Comparison of ENCODE assay signal across 15 cellular contexts in the genomic region with DNA sequence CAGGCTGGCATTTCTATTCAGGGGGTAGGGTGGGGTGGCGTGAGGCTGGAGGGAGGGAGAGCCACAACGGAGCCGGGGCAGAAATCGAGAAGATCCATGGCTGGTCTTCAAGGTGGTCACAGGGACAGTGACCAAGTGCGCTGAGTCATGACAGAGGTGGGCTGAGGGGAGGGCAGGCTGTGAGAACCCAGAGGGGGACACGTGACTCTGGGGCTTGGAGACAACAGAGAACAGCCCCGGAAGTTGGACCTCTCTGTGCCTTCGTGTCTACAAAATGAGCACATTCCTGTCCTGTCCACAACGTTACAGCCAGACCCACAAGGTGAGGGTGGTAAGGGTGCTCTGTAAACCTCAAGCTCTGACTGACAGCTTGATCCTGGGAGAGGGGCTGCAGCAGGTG. TPM values are rescaled to one million over a fixed set of nuclear protein-coding genes. Genes with fewer than 3 reads are reported as not detected.
DNase-seq lines count a peak whose midpoint lies in the region; ATAC-seq, FAIRE-seq and TF ChIP-seq lines count a peak whose summit lies in the region.
"Had no signal": no experiment of that assay in that cellular context is flagged by ENCODE, and none has a peak within 500 bp of the region (broad histone marks: within the 10 kb centered on the region; RNA-seq: fewer than 3 reads in every experiment).

No MANE protein-coding gene starts in this region.

- H3K36me3 ChIP-seq in BLaER1 treated with 17β-estradiol and CSF1 and Interleukin-3, amounts not matched to agents 10 nM and 100 nM = peaks cover 25 to 62% (median 51%) of the 10 kb centered on the region in 11 experiments
- peaks cover 0 to 2% of the 10 kb centered on the region in 2 donors for H3K36me3 ChIP-seq in prostate gland

- no peak for FAIRE-seq in frontal cortex (lab: Jason Lieb, UNC)
- FAIRE-seq: D721Med had no signal

- TF ChIP-seq POLR2A in prostate gland (IDR thresholded peaks at IDR 0.05) = no peak

- no peaks in the 10 kb centered on the region for H3K27me3 Mint-ChIP-seq in activated T-helper 17 cell treated with anti-CD3 and anti-CD28 coated beads, Interleukin-2, amount 50 U/mL, for 72 hours
- H3K27me3 Mint-ChIP-seq: T-cell, type B pancreatic cell had no signal

- peaks cover 33% of the 10 kb centered on the region for H3K4me1 Mint-ChIP-seq in activated T-helper 17 cell treated with anti-CD3 and anti-CD28 coated beads, Interleukin-2, amount 50 U/mL, for 72 hours

- H3K36me3 Mint-ChIP-seq in activated T-helper 17 cell treated with anti-CD3 and anti-CD28 coated beads, Interleukin-2, amount 50 U/mL, for 72 hours (ENCODE audit: low read depth) = peaks cover 34% of the 10 kb centered on the region

- H3K4me3 Mint-ChIP-seq in activated T-helper 17 cell treated with anti-CD3 and anti-CD28 coated beads, Interleukin-2, amount 50 U/mL, for 72 hours = no peak overlapping the region
- H3K4me3 Mint-ChIP-seq: T-cell, type B pancreatic cell had no signal

- H3K9me3 Mint-ChIP-seq in activated T-helper 17 cell treated with anti-CD3 and anti-CD28 coated beads, Interleukin-2, amount 50 U/mL, for 72 hours = no peaks in the 10 kb centered on the region
- H3K9me3 Mint-ChIP-seq: T-cell, type B pancreatic cell had no signal

- no peak overlapping the region for H3K27ac Mint-ChIP-seq in activated T-helper 17 cell treated with anti-CD3 and anti-CD28 coated beads, Interleukin-2, amount 50 U/mL, for 72 hours
- H3K27ac Mint-ChIP-seq: type B pancreatic cell had no signal

- POLR2A ChIA-PET in RWPE1 (lab: Yijun Ruan, JAX; ENCODE audit: low non-redundant PET) = no interaction called here

- H3K4me1 ChIP-seq in BLaER1 treated with 17β-estradiol and CSF1 and Interleukin-3, amounts not matched to agents 10 nM and 100 nM = peaks cover 88 to 100% (median 99%) of the 10 kb centered on the region in 10 experiments
- H3K4me1 ChIP-seq in right cardiac atrium (ENCODE audit: control insufficient read depth, insufficient read depth, low read length) (peaks cover 14% of the 10 kb centered on the region), prostate gland (replicated peaks) (peaks cover 11% of the 10 kb centered on the region)

- ATAC-seq in right cardiac atrium = peak; percentile 7 to 14
- ATAC-seq in activated T-helper 17 cell treated with anti-CD3 and anti-CD28 coated beads, Interleukin-2, amount 50 U/mL, for 72 hours (replicated peaks) = no peak
- ATAC-seq: T-cell had no signal

- intact Hi-C loops in right cardiac atrium (cut with DNase I) (no loop called here), prostate gland (cut with DNase I) (no loop called here)

- H3K27ac ChIP-seq in BLaER1 treated with 17β-estradiol and CSF1 and Interleukin-3, amounts not matched to agents 10 nM and 100 nM = peak overlapping the region; percentile 45 to 88 (median 82)
- H3K27ac ChIP-seq in RWPE1 (peak overlapping the region; percentile 26), right cardiac atrium (ENCODE audit: low read length) (peak overlapping the region; percentile 6), prostate gland (peak overlapping the region; percentile 68 to 75)

- DNase-seq in RWPE1 (ENCODE audit: low spot score) (no peak), right cardiac atrium (peak in 1 of 3 donors; percentile 17), prostate gland (ENCODE audit: low spot score) (no peak), germinal center (ENCODE audit: low spot score) (no peak), frontal cortex (ENCODE audit: low spot score in 2 of 2) (no peak), NCI-H1048 (lab: John Stamatoyannopoulos, UW) (no peak)
- DNase-seq: activated gamma-delta T cell; NCI-H1105; NCI-H2171 treated with DMSO at 0.1 percent for 48 hours; stimulated activated CD4-positive, alpha-beta T cell treated with anti-CD3 and anti-CD28 coated beads, Interleukin-4, amount 100 ng/mL, for 24 hours had no signal

- TF ChIP-seq CTCF in RWPE1 (conservative IDR thresholded peaks at IDR 0.05; ENCODE audit: low read depth) (no peak), prostate gland (IDR thresholded peaks at IDR 0.05) (no peak)

- H3K27me3 ChIP-seq in BLaER1 treated with 17β-estradiol and CSF1 and Interleukin-3, amounts not matched to agents 10 nM and 100 nM = no peaks in the 10 kb centered on the region
- H3K27me3 ChIP-seq in right cardiac atrium (ENCODE audit: control insufficient read depth, insufficient read depth) = no peaks in the 10 kb centered on the region
- H3K27me3 ChIP-seq in prostate gland (replicated peaks; ENCODE audit: insufficient read depth) = no peaks in the 10 kb centered on the region

- H3K9me3 ChIP-seq in BLaER1 treated with 17β-estradiol and CSF1 and Interleukin-3, amounts not matched to agents 10 nM and 100 nM (replicated peaks in 1 of 11) = no peaks in the 10 kb centered on the region
- H3K9me3 ChIP-seq in right cardiac atrium (ENCODE audit: control insufficient read depth, low read length) (no peaks in the 10 kb centered on the region), prostate gland (no peaks in the 10 kb centered on the region)

- peaks cover 0 to 24% (median 12%) of the 10 kb centered on the region in 11 experiments; a peak in 8 of 22 replicates for H4K20me1 ChIP-seq in BLaER1 treated with 17β-estradiol and CSF1 and Interleukin-3, amounts not matched to agents 10 nM and 100 nM

- WGBS in right cardiac atrium = 66% methylated on average over 9 of the region's 9 CpGs
- WGBS in prostate gland = 74% methylated on average over 9 of the region's 9 CpGs

- H3K9ac ChIP-seq in BLaER1 treated with 17β-estradiol and CSF1 and Interleukin-3, amounts not matched to agents 10 nM and 100 nM = peak overlapping the region in 10 of 11 experiments; percentile 6 to 66 (median 28); a peak in 14 of 22 replicates

- H3K4me2 ChIP-seq in BLaER1 treated with 17β-estradiol and CSF1 and Interleukin-3, amounts not matched to agents 10 nM and 100 nM = peak overlapping the region; percentile 79 to 98 (median 88)

- no peak overlapping the region for H3K4me3 ChIP-seq in BLaER1 treated with 17β-estradiol and CSF1 and Interleukin-3, amounts not matched to agents 10 nM and 100 nM
- no peak overlapping the region for H3K4me3 ChIP-seq in right cardiac atrium (ENCODE audit: low read length)
- no peak overlapping the region for H3K4me3 ChIP-seq in prostate gland

- CTCF ChIA-PET in RWPE1 (lab: Yijun Ruan, JAX) = interaction anchor here (0.6 kb wide), 1 partner anchor 136 kb away, joined by 3 read pairs; no protein-coding TSS in a partner anchor

RNA-seq across cellular contexts. Expression of a gene that starts 35.1 kb away (rescaled TPM):
- total RNA-seq in right cardiac atrium = 10 to 100 TPM; 23.3 to 37.7 (median 27.5) TPM
- 17.0 TPM for polyA plus RNA-seq in right cardiac atrium
- 100 to 1,000 TPM in 1 of 2 donors, 10 to 100 TPM in 1; 92.9 to 127 TPM for total RNA-seq in prostate gland
- 10 to 100 TPM; 32.0 to 32.8 TPM for total RNA-seq in activated T-helper 17 cell treated with anti-CD3 and anti-CD28 coated beads, Interleukin-2, amount 50 U/mL, for 72 hours
- total RNA-seq in frontal cortex = 84.8 TPM

Comparison
In these comparisons a context has a peak if more than half of its experiments do, and no peak if none do; other contexts are left out.
1. H3K27ac ChIP-seq: peak in every context shown above with its lines; median percentile 82 in BLaER1 treated with 17β-estradiol and CSF1 and Interleukin-3, amounts not matched to agents 10 nM and 100 nM; 72 in prostate gland; 26 in RWPE1; 6 in right cardiac atrium.